ENCODE assay signal across 12 cellular contexts in genomic region chr1:68347415-68347814, GRCh38.
A peak's percentile ranks its signal among the peaks of the same experiment; 100 is the strongest.
DNase-seq lines count a peak whose midpoint lies in the region; ATAC-seq and TF ChIP-seq lines count a peak whose summit lies in the region.
"Had no signal": no experiment of that assay in that cellular context is flagged by ENCODE, and none has a peak within 500 bp of the region (broad histone marks: within the 10 kb centered on the region; RNA-seq: fewer than 3 reads in every experiment).

No MANE protein-coding gene starts in this region.

- no peak overlapping the region for H2AFZ ChIP-seq in OCI-LY7 (ENCODE audit: low read length)

- peak; percentile 74 for DNase-seq in Right ventricle myocardium inferior (ENCODE audit: missing footprints)
- no peak for DNase-seq in right atrium auricular region (ENCODE audit: low spot score)
- peak; percentile 65 for DNase-seq in OCI-LY7 (ENCODE audit: low spot score)
- no peak for DNase-seq in NCI-H1105 treated with DMSO at 0.1 percent for 48 hours (lab: John Stamatoyannopoulos, UW)
- DNase-seq in activated naive CD4-positive, alpha-beta T cell treated with Interleukin-2 at 50 U/mL for 16 hours, result no peak
- no peak for DNase-seq in occipital lobe (lab: John Stamatoyannopoulos, UW)
- no peak for DNase-seq in stimulated activated CD4-positive, alpha-beta T cell treated with anti-CD3 and anti-CD28 coated beads, Interleukin-1b, Interleukin-23, amount 100 ng/mL, for 48 hours
- DNase-seq: activated effector memory CD4-positive, alpha-beta T cell treated with Interleukin-2 at 50 U/mL for 16 hours had no signal

- no peaks in the 10 kb centered on the region for H3K79me2 ChIP-seq in OCI-LY7 (ENCODE audit: insufficient read depth, low read depth, low read length)

- no peaks in the 10 kb centered on the region for H3K4me1 ChIP-seq in right atrium auricular region
- no peaks in the 10 kb centered on the region for H3K4me1 ChIP-seq in OCI-LY7 (ENCODE audit: insufficient read depth, low read length, poor library complexity, severe bottlenecking)
- H3K4me1 ChIP-seq: A549, HAP-1 had no signal

- no peaks in the 10 kb centered on the region for H3K9me2 ChIP-seq in OCI-LY7 (ENCODE audit: insufficient read depth, low read length)

- no peaks in the 10 kb centered on the region for H3K27me3 ChIP-seq in right atrium auricular region

- H3K36me3 ChIP-seq in right atrium auricular region (no peaks in the 10 kb centered on the region), OCI-LY7 (ENCODE audit: insufficient read depth, low read length) (no peaks in the 10 kb centered on the region)
- H3K36me3 ChIP-seq: HAP-1 had no signal

- intact Hi-C loops in Right ventricle myocardium inferior (cut with DNase I) (loop anchor here (10.0 kb wide), 1 partner anchor 583 kb away; no protein-coding TSS in a partner anchor), OCI-LY7 (cut with micrococcal nuclease; ENCODE audit: unreplicated experiment) (loop anchor here (5.0 to 10.0 kb wide), 2 partner anchors 95 to 493 kb away; no protein-coding TSS in a partner anchor)

- no peak for TF ChIP-seq CTCF in right atrium auricular region (IDR thresholded peaks at IDR 0.05)
- no peak for TF ChIP-seq CTCF in OCI-LY7 (conservative IDR thresholded peaks at IDR 0.05; ENCODE audit: low read length)

- POLR2A ChIA-PET in OCI-LY7 (lab: Charles Lee), result interaction anchor here (0.6 to 1.4 kb wide), 2 partner anchors 11 to 1136 kb away, joined by 4 to 7 read pairs; no protein-coding TSS in a partner anchor

- no peak overlapping the region for H3K4me3 ChIP-seq in right atrium auricular region
- H3K4me3 ChIP-seq in OCI-LY7 (ENCODE audit: low read depth, low read length, poor library complexity, severe bottlenecking), result no peak overlapping the region
- H3K4me3 ChIP-seq: A549, HAP-1 had no signal

- no peaks in the 10 kb centered on the region for H4K20me1 ChIP-seq in OCI-LY7 (ENCODE audit: insufficient read depth, low read length)

- no peak overlapping the region; the same call in 1 of the 2 replicates for H3K4me2 ChIP-seq in OCI-LY7 (ENCODE audit: low read length)
- H3K4me2 ChIP-seq: A549 had no signal

- CTCF ChIA-PET in OCI-LY7 (lab: Charles Lee; ENCODE audit: unreplicated experiment), result no interaction called here

- BruUV-seq in OCI-LY7 (replicated peaks; lab: Mats Ljungman, UMichigan), result no TSS peak

- no peaks in the 10 kb centered on the region for H3K9me3 ChIP-seq in right atrium auricular region
- no peaks in the 10 kb centered on the region for H3K9me3 ChIP-seq in OCI-LY7 (ENCODE audit: low read length)
- H3K9me3 ChIP-seq: A549, HAP-1 had no signal

- peak; percentile 66 for ATAC-seq in Right ventricle myocardium inferior
- peak; percentile 86 for ATAC-seq in HG03039 (IDR thresholded peaks at IDR 0.05; ENCODE audit: unreplicated experiment)
- ATAC-seq: A549, Panc1 had no signal

- H3K27ac ChIP-seq in right atrium auricular region (no peak overlapping the region), OCI-LY7 (ENCODE audit: low read depth, low read length, poor library complexity, severe bottlenecking) (no peak overlapping the region)
- H3K27ac ChIP-seq: A549 had no signal

Comparison
In these comparisons a context has a peak if more than half of its experiments do, and no peak if none do; other contexts are left out.
1. DNase-seq: peak in Right ventricle myocardium inferior (single experiment) and OCI-LY7 (single experiment); none in right atrium auricular region (single experiment), NCI-H1105 treated with DMSO at 0.1 percent for 48 hours (single experiment), activated naive CD4-positive, alpha-beta T cell treated with Interleukin-2 at 50 U/mL for 16 hours (single experiment), occipital lobe (single experiment) and stimulated activated CD4-positive, alpha-beta T cell treated with anti-CD3 and anti-CD28 coated beads, Interleukin-1b, Interleukin-23, amount 100 ng/mL, for 48 hours (single experiment).